Comparison of ENCODE assay signal across 25 cellular contexts in genomic region chr3:195755391-195755790, GRCh38. TPM values are rescaled to one million over a fixed set of nuclear protein-coding genes. Genes with fewer than 3 reads are reported as not detected.
"Had no signal": no experiment of that assay in that cellular context is flagged by ENCODE, and none has a peak within 500 bp of the region (broad histone marks: within the 10 kb centered on the region; RNA-seq: fewer than 3 reads in every experiment).

No MANE protein-coding gene starts in this region.

- H3K9me3 Mint-ChIP-seq: activated naive CD8-positive, alpha-beta T cell treated with anti-CD3 and anti-CD28 coated beads for 36 hours; activated T-cell treated with anti-CD3 and anti-CD28 coated beads, Interleukin-2, amount 50 U/mL, for 24 hours; dendritic cell treated with granulocyte-macrophage colony-stimulating factor and Interleukin-4, amounts not matched to agents 40 ng/mL and 50 ng/mL, for 4 days; stimulated activated memory B cell treated with anti-CD40 and anti-IgM and Interleukin-4, amounts not matched to agents 10 μg/mL and 1 μg/mL and 100 μg/mL, for 72 hours had no signal

- DNase-seq: activated CD4-positive, alpha-beta T cell treated with anti-CD3 and anti-CD28 coated beads for 1 hour; activated CD8-positive, alpha-beta memory T cell treated with anti-CD3 and anti-CD28 coated beads for 24 hours; activated CD8-positive, alpha-beta memory T cell treated with anti-CD3 and anti-CD28 coated beads, Interleukin-2, amount 50 U/mL, for 4 hours; activated naive CD4-positive, alpha-beta T cell treated with Interleukin-2 at 50 U/mL for 16 hours; activated T-cell treated with anti-CD3 and anti-CD28 coated beads, Interleukin-2, amount 50 U/mL, for 24 hours; effector CD4-positive, alpha-beta T cell; erythroblast; kidney glomerular epithelial cell; pancreas; stimulated activated CD4-positive, alpha-beta T cell treated with anti-CD3 and anti-CD28 coated beads, Interleukin-12 subunit alpha, Interleukin-12 subunit beta, amount 100 ng/mL, for 4 hours; stomach; SW 1271; transverse colon; WERI-Rb-1 had no signal

- ATAC-seq: left lung; pancreas; psoas muscle; stimulated activated memory B cell treated with anti-CD40 and anti-IgM and Interleukin-4, amounts not matched to agents 10 μg/mL and 1 μg/mL and 100 μg/mL, for 72 hours had no signal

- H3K4me3 ChIP-seq: left lung, lung, pancreas, psoas muscle, right atrium auricular region, stomach, transverse colon had no signal

- H3K9me3 ChIP-seq: left lung, neutrophil, pancreas, psoas muscle, right atrium auricular region, stomach, transverse colon had no signal

- H3K27ac Mint-ChIP-seq: activated naive CD8-positive, alpha-beta T cell treated with anti-CD3 and anti-CD28 coated beads for 36 hours; activated T-cell treated with anti-CD3 and anti-CD28 coated beads, Interleukin-2, amount 50 U/mL, for 24 hours; dendritic cell treated with granulocyte-macrophage colony-stimulating factor and Interleukin-4, amounts not matched to agents 40 ng/mL and 50 ng/mL, for 4 days; stimulated activated memory B cell treated with anti-CD40 and anti-IgM and Interleukin-4, amounts not matched to agents 10 μg/mL and 1 μg/mL and 100 μg/mL, for 72 hours had no signal

- H3K4me3 Mint-ChIP-seq: activated naive CD8-positive, alpha-beta T cell treated with anti-CD3 and anti-CD28 coated beads for 36 hours; activated T-cell treated with anti-CD3 and anti-CD28 coated beads, Interleukin-2, amount 50 U/mL, for 24 hours; dendritic cell treated with granulocyte-macrophage colony-stimulating factor and Interleukin-4, amounts not matched to agents 40 ng/mL and 50 ng/mL, for 4 days; naive thymus-derived CD4-positive, alpha-beta T cell; stimulated activated memory B cell treated with anti-CD40 and anti-IgM and Interleukin-4, amounts not matched to agents 10 μg/mL and 1 μg/mL and 100 μg/mL, for 72 hours had no signal

- H3K36me3 ChIP-seq: left lung, neutrophil, pancreas, right atrium auricular region, stomach, WERI-Rb-1 had no signal

- H3K36me3 Mint-ChIP-seq: activated naive CD8-positive, alpha-beta T cell treated with anti-CD3 and anti-CD28 coated beads for 36 hours; naive thymus-derived CD4-positive, alpha-beta T cell; stimulated activated memory B cell treated with anti-CD40 and anti-IgM and Interleukin-4, amounts not matched to agents 10 μg/mL and 1 μg/mL and 100 μg/mL, for 72 hours had no signal

- H3K27ac ChIP-seq: left lung, neutrophil, pancreas, psoas muscle, right atrium auricular region, stomach, transverse colon, WERI-Rb-1 had no signal

- H3K4me1 ChIP-seq: pancreas, psoas muscle, transverse colon had no signal

- H3K4me1 Mint-ChIP-seq: stimulated activated memory B cell treated with anti-CD40 and anti-IgM and Interleukin-4, amounts not matched to agents 10 μg/mL and 1 μg/mL and 100 μg/mL, for 72 hours had no signal

- H3K27me3 ChIP-seq: right atrium auricular region had no signal

RNA-seq across cellular contexts. Expression of gene MUC20, which starts 34.6 kb away (rescaled TPM):
- total RNA-seq: glomerular endothelial cell had no signal

RNA-seq across cellular contexts. Expression of gene MUC4, which starts 56.3 kb away (rescaled TPM):
- total RNA-seq: fibroblast of lung had no signal
- polyA plus RNA-seq: fibroblast of lung; naive thymus-derived CD4-positive, alpha-beta T cell had no signal
